24 cellular contexts compared by ENCODE assay signal in the genomic region with DNA sequence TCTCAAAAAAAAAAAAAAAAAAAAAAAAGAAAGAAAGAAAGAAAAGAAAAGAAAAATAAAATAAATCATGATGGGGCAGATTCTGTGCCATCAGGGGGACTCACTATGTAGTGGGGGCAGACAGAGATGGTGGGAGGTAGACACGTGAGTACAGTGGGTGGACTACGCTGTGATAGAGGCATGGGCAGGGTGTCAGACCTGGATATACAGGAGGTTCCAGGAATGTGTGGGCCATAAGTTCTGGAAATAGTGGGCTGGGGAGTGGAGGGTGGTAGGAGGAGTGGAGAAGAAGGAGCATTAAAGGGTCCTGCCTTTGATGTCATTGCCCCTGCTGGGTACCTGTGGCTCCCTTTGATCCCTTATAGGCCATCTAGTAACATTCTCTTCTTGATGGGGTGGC. TPM values are rescaled to one million over a fixed set of nuclear protein-coding genes. Genes with fewer than 3 reads are reported as not detected.
"Had no signal": no experiment of that assay in that cellular context is flagged by ENCODE, and none has a peak within 500 bp of the region (broad histone marks: within the 10 kb centered on the region; RNA-seq: fewer than 3 reads in every experiment).

No MANE protein-coding gene starts in this region.

- H3K27me3 ChIP-seq: MG63 had no signal

- H3K27ac ChIP-seq: RWPE1 had no signal

- H3K9me3 ChIP-seq: MG63, SK-N-SH had no signal

- ATAC-seq: HepG2, Panc1 had no signal

- DNase-seq: IMR-90, Karpas-422, KG1, MG63, NCI-H1092 treated with DMSO at 0.1 percent for 48 hours, NCI-H1436, NCI-H187, NCI-H2029, NCI-H2081 treated with DMSO at 0.1 percent for 48 hours, NCI-H2171, NCI-H226, NCI-H446, NCI-H510A, NCI-H524 treated with DMSO at 0.1 percent for 48 hours, NCI-H69, NCI-H774, SHP77, SK-N-SH, SW 1271 had no signal

- H3K4me3 ChIP-seq: MG63 had no signal

- H3K36me3 ChIP-seq: MG63 had no signal

RNA-seq across cellular contexts. Expression of a gene that starts 8.8 kb away (rescaled TPM):
- total RNA-seq: HT1080, IMR-90, SK-MEL-5 had no signal
- polyA plus RNA-seq: HepG2, IMR-90 had no signal

RNA-seq across cellular contexts. Expression of a gene that starts 19.2 kb away (rescaled TPM):
- total RNA-seq: HepG2, HT1080, IMR-90, SK-MEL-5 had no signal
- polyA plus RNA-seq: HepG2, IMR-90, SK-N-SH had no signal

RNA-seq across cellular contexts. Expression of a gene that starts 29.9 kb away (rescaled TPM):
- total RNA-seq: HepG2, HT1080, IMR-90 had no signal
- polyA plus RNA-seq: IMR-90 had no signal
